Comparison of ENCODE assay signal across 9 cellular contexts in genomic region chr6:88641178-88641903, GRCh38.
DNase-seq lines count a peak whose midpoint lies in the region; ATAC-seq and TF ChIP-seq lines count a peak whose summit lies in the region.
"Had no signal": no experiment of that assay in that cellular context is flagged by ENCODE, and none has a peak within 500 bp of the region (broad histone marks: within the 10 kb centered on the region; RNA-seq: fewer than 3 reads in every experiment).

No MANE protein-coding gene starts in this region.

- H3K27me3 Mint-ChIP-seq in HFFc6 (ENCODE audit: insufficient read depth): no peaks in the 10 kb centered on the region
- peaks cover 3% of the 10 kb centered on the region for H3K27me3 Mint-ChIP-seq in GM23338 (ENCODE audit: insufficient read depth, low read depth, poor library complexity)

- H3K27ac Mint-ChIP-seq in HFFc6 (no peak overlapping the region), GM23338 (no peak overlapping the region)

- DNase-seq in fibroblast of villous mesenchyme (ENCODE audit: low read depth) (peak; percentile 15), A172 (ENCODE audit: low spot score) (no peak), HFFc6 (no peak), GM23338 (ENCODE audit: low spot score) (no peak)
- no peak for DNase-seq in activated CD8-positive, alpha-beta memory T cell treated with anti-CD3 and anti-CD28 coated beads, Interleukin-2, amount 50 U/mL, for 4 hours
- DNase-seq: T-helper 9 cell had no signal

- no peaks in the 10 kb centered on the region for H3K79me2 ChIP-seq in GM23338 (replicated peaks; ENCODE audit: insufficient read depth)

- H3K36me3 ChIP-seq in GM23338 (ENCODE audit: insufficient read depth): no peaks in the 10 kb centered on the region

- H3K4me3 Mint-ChIP-seq in HFFc6: no peak overlapping the region
- H3K4me3 Mint-ChIP-seq in GM23338: no peak overlapping the region

- no peaks in the 10 kb centered on the region for H3K27me3 ChIP-seq in GM23338 (ENCODE audit: insufficient read depth)

- H3K4me2 ChIP-seq in GM23338: no peak overlapping the region

- no peaks in the 10 kb centered on the region for H3K9me3 Mint-ChIP-seq in HFFc6
- H3K9me3 Mint-ChIP-seq in GM23338: no peaks in the 10 kb centered on the region

- no peak overlapping the region; the same call in 1 of the 2 replicates for H3K27ac ChIP-seq in GM23338 (ENCODE audit: low read depth)

- H3K4me1 ChIP-seq in GM23338 (ENCODE audit: insufficient read depth): no peaks in the 10 kb centered on the region

- H4K20me1 ChIP-seq in GM23338 (replicated peaks; ENCODE audit: insufficient read depth): no peaks in the 10 kb centered on the region

- no peak overlapping the region for H2AFZ ChIP-seq in GM23338

- H3K4me3 ChIP-seq in fibroblast of villous mesenchyme (ENCODE audit: low read depth, low read length): no peak overlapping the region
- no peak overlapping the region for H3K4me3 ChIP-seq in GM23338

- H3K36me3 Mint-ChIP-seq in HFFc6 (ENCODE audit: low read depth): no peaks in the 10 kb centered on the region
- no peaks in the 10 kb centered on the region for H3K36me3 Mint-ChIP-seq in GM23338 (ENCODE audit: low read depth)

- H3K4me1 Mint-ChIP-seq in HFFc6 (ENCODE audit: low read depth): peaks cover 11% of the 10 kb centered on the region; the same call in 1 of the 2 replicates
- peaks cover 14% of the 10 kb centered on the region; the same call in 2 of the 3 replicates for H3K4me1 Mint-ChIP-seq in GM23338

- ATAC-seq in GM18508 (IDR thresholded peaks at IDR 0.05; ENCODE audit: insufficient read depth, unreplicated experiment) (peak; percentile 93), GM21515 (IDR thresholded peaks at IDR 0.05; ENCODE audit: unreplicated experiment) (peak; percentile 97), HG03378 (IDR thresholded peaks at IDR 0.05; ENCODE audit: unreplicated experiment) (peak; percentile 94), GM23338 (no peak)

- H3F3A ChIP-seq in GM23338 (replicated peaks; ENCODE audit: low read depth): no peaks in the 10 kb centered on the region

- no peak for TF ChIP-seq CTCF in fibroblast of villous mesenchyme (IDR thresholded peaks at IDR 0.05; ENCODE audit: insufficient read depth, low read depth, low read length)
- TF ChIP-seq CTCF in HFFc6 (IDR thresholded peaks at IDR 0.05): no peak
- no peak for TF ChIP-seq CTCF in GM23338 (conservative IDR thresholded peaks at IDR 0.05; ENCODE audit: low read depth in 2 of 2)

- H3K9me2 ChIP-seq in GM23338 (ENCODE audit: insufficient read depth): no peaks in the 10 kb centered on the region

TF ChIP-seq in GM23338, 12 proteins besides CTCF, POLR2A, EP300 and RAD21 (continues in another document):
- TF ChIP-seq ZNF114 (CRISPR knock-in tag; IDR thresholded peaks at IDR 0.05) (no peak), JUNB (IDR thresholded peaks at IDR 0.05; ENCODE audit: unreplicated experiment) (no peak), CREB1 (CRISPR knock-in tag; IDR thresholded peaks at IDR 0.05; ENCODE audit: low read depth) (no peak), EZH2phosphoT487 (IDR thresholded peaks at IDR 0.05; ENCODE audit: unreplicated experiment) (no peak), REST (IDR thresholded peaks at IDR 0.05; ENCODE audit: unreplicated experiment) (no peak), STAT1 (IDR thresholded peaks at IDR 0.05; ENCODE audit: unreplicated experiment) (no peak), ZNF462 (CRISPR knock-in tag; IDR thresholded peaks at IDR 0.05) (no peak), ZNF331 (CRISPR knock-in tag; IDR thresholded peaks at IDR 0.05; ENCODE audit: low read depth) (no peak), ETS1 (IDR thresholded peaks at IDR 0.05) (no peak), EZH2 (IDR thresholded peaks at IDR 0.05; ENCODE audit: low read depth, unreplicated experiment) (no peak)
